8 cellular contexts compared by ENCODE assay signal in genomic region chr17:2029911-2030778, GRCh38. TPM values are rescaled to one million over a fixed set of nuclear protein-coding genes. Genes with fewer than 3 reads are reported as not detected.
A peak's percentile ranks its signal among the peaks of the same experiment; 100 is the strongest.
DNase-seq lines count a peak whose midpoint lies in the region; ATAC-seq and TF ChIP-seq lines count a peak whose summit lies in the region.

TSS of gene DPH1 (plus strand) at chr17:2030153. CDS start at chr17:2030170, 17 bp downstream.

- DNase-seq in AG10803 (ENCODE audit: low read depth) (peak; percentile 89), NCI-H82 (lab: John Stamatoyannopoulos, UW) (peak; percentile 98), lower leg skin (ENCODE audit: low spot score in 2 of 2) (peak; percentile 82 to 96)
- DNase-seq in activated CD4-positive, alpha-beta T cell treated with anti-CD3 and anti-CD28 coated beads, Interleukin-2, amount 50 U/mL, for 48 hours: peak; percentile 84 to 88
- peak; percentile 83 for DNase-seq in stimulated activated CD4-positive, alpha-beta T cell treated with anti-CD3 and anti-CD28 coated beads, Interleukin-4, amount 100 ng/mL, for 48 hours (ENCODE audit: low read depth in 2 of 2)

- peaks cover 19 to 29% of the 10 kb centered on the region in 2 donors for H3K27me3 ChIP-seq in duodenal mucosa (ENCODE audit: control insufficient read depth in 1 of 2, insufficient read depth in 2 of 2, low read length in 2 of 2)

- H3K36me3 ChIP-seq in duodenal mucosa (ENCODE audit: control insufficient read depth in 1 of 2, insufficient read depth in 2 of 2, low read length in 2 of 2): peaks cover 0 to 3% of the 10 kb centered on the region in 2 donors

- no peak within 1 kb of the TSS for H3K27ac ChIP-seq in duodenal mucosa (ENCODE audit: low read depth, low read length)

- TF ChIP-seq CTCF in AG10803 (conservative IDR thresholded peaks at IDR 0.05; ENCODE audit: low read length): no peak
- no peak for TF ChIP-seq CTCF in lower leg skin (IDR thresholded peaks at IDR 0.05)

- peaks cover 16 to 18% of the 10 kb centered on the region in 2 donors for H3K4me1 ChIP-seq in duodenal mucosa (ENCODE audit: control insufficient read depth in 1 of 2, insufficient read depth in 2 of 2, low read length in 2 of 2)

- H3K9ac ChIP-seq in duodenal mucosa (ENCODE audit: low read depth in 1 of 2, low read length in 2 of 2): peak within 1 kb of the TSS; percentile 59 to 77

- H3K4me3 ChIP-seq in AG10803 (ENCODE audit: low read length) (peak within 1 kb of the TSS; percentile 98), duodenal mucosa (ENCODE audit: low read depth in 1 of 2, low read length in 2 of 2) (peak within 1 kb of the TSS; percentile 88 to 89), lower leg skin (ENCODE audit: low read depth, poor library complexity, severe bottlenecking) (peak within 1 kb of the TSS; percentile 89)

- TF ChIP-seq POLR2A in GM19099 (IDR thresholded peaks at IDR 0.05; ENCODE audit: extremely low read depth, insufficient read length, low read depth): peak; percentile 76
- no peak for TF ChIP-seq POLR2A in lower leg skin (IDR thresholded peaks at IDR 0.05)

- peak; percentile 58 for ATAC-seq in HG03520 (IDR thresholded peaks at IDR 0.05; ENCODE audit: unreplicated experiment)

- intact Hi-C loops in lower leg skin (cut with DNase I; ENCODE audit: low total_unique reads): loop anchor here (5.0 kb wide), 1 partner anchor 123 kb away; no protein-coding TSS in a partner anchor

- WGBS in lower leg skin, 2 donors: 0% methylated on average over 5 to 24 of the region's 59 CpGs

- no peaks in the 10 kb centered on the region for H3K9me3 ChIP-seq in duodenal mucosa (ENCODE audit: control insufficient read depth in 1 of 2, low read length in 2 of 2)

RNA-seq across cellular contexts. Expression of gene DPH1, which starts in this region (rescaled TPM):
- 10 to 100 TPM; 50.4 to 80.0 (median 61.2) TPM for total RNA-seq in lower leg skin
